In genomic region chr7:129644634-129645230, GRCh38 we compare ENCODE assay signal across 8 cellular contexts. TPM values are rescaled to one million over a fixed set of nuclear protein-coding genes. Genes with fewer than 3 reads are reported as not detected.
DNase-seq lines count a peak whose midpoint lies in the region; ATAC-seq, FAIRE-seq and TF ChIP-seq lines count a peak whose summit lies in the region.

No MANE protein-coding gene starts in this region.

- no peaks in the 10 kb centered on the region for H3K27me3 ChIP-seq in Karpas-422 (ENCODE audit: low read length)
- no peaks in the 10 kb centered on the region for H3K27me3 ChIP-seq in small intestine (ENCODE audit: control insufficient read depth in 2 of 2, insufficient read depth in 2 of 2, low read length in 2 of 2)

- TF ChIP-seq CTCF in RWPE1 (conservative IDR thresholded peaks at IDR 0.05; ENCODE audit: low read depth) = peak; percentile 71
- TF ChIP-seq CTCF in fibroblast of the aortic adventitia (IDR thresholded peaks at IDR 0.05; ENCODE audit: insufficient read depth, low read length) = peak; percentile 49

- POLR2A ChIA-PET in RWPE1 (lab: Yijun Ruan, JAX; ENCODE audit: low non-redundant PET) = no interaction called here

- H3K79me2 ChIP-seq in Karpas-422 (ENCODE audit: low read length) = peaks cover 80% of the 10 kb centered on the region

- ATAC-seq in GM18519 (IDR thresholded peaks at IDR 0.05; ENCODE audit: low FRiP score, unreplicated experiment) (no peak), GM19035 (IDR thresholded peaks at IDR 0.05; ENCODE audit: unreplicated experiment) (no peak)

- H3K9ac ChIP-seq in Karpas-422 (ENCODE audit: low read length) = no peak overlapping the region

- peaks cover 26% of the 10 kb centered on the region for H3K4me1 ChIP-seq in Karpas-422 (ENCODE audit: low read length)
- peaks cover 0 to 4% of the 10 kb centered on the region in 2 donors for H3K4me1 ChIP-seq in small intestine (ENCODE audit: control insufficient read depth in 2 of 2, insufficient read depth in 1 of 2, low read depth in 1 of 2, low read length in 1 of 2)

- H3K36me3 ChIP-seq in Karpas-422 (ENCODE audit: insufficient read depth, low read length) (peaks cover 4% of the 10 kb centered on the region; the same call in 1 of the 2 replicates), small intestine (ENCODE audit: control insufficient read depth in 2 of 2, insufficient read depth in 2 of 2, low read length in 2 of 2) (no peaks in the 10 kb centered on the region)

- H3K27ac ChIP-seq in Karpas-422 (ENCODE audit: low read length) = no peak overlapping the region
- no peak overlapping the region for H3K27ac ChIP-seq in RWPE1
- H3K27ac ChIP-seq in small intestine (ENCODE audit: low read depth in 1 of 2, low read length in 1 of 2) = no peak overlapping the region

- H4K20me1 ChIP-seq in Karpas-422 (ENCODE audit: insufficient read depth, low read depth, low read length) = no peaks in the 10 kb centered on the region

- FAIRE-seq in small intestine (lab: Jason Lieb, UNC) = no peak

- WGBS in small intestine, 3 donors = 34 to 57% (median 39%) methylated on average over 2 of the region's 2 CpGs

- no peak overlapping the region for H3K4me2 ChIP-seq in Karpas-422 (ENCODE audit: low read depth, low read length, poor library complexity, severe bottlenecking)

- CTCF ChIA-PET in RWPE1 (lab: Yijun Ruan, JAX) = interaction anchor here (0.6 to 1.5 kb wide), 3 partner anchors 27 to 181 kb away, joined by 4 to 5 read pairs (median 4); partner anchors contain the start of gene SMKR1

- no peak overlapping the region for H3K4me3 ChIP-seq in Karpas-422 (ENCODE audit: low read length)
- no peak overlapping the region for H3K4me3 ChIP-seq in fibroblast of the aortic adventitia (ENCODE audit: low read depth, low read length)
- no peak overlapping the region for H3K4me3 ChIP-seq in small intestine (ENCODE audit: low read depth in 1 of 2, low read length in 2 of 2)

- H3K9me2 ChIP-seq in Karpas-422 (replicated peaks; ENCODE audit: insufficient read depth, low read length) = no peaks in the 10 kb centered on the region

- H2AFZ ChIP-seq in Karpas-422 (ENCODE audit: low read length) = no peak overlapping the region

- DNase-seq in COLO829 (ENCODE audit: low spot score) (peak; percentile 71), Karpas-422 (peak; percentile 49), RWPE1 (ENCODE audit: low spot score) (peak; percentile 14), fibroblast of the aortic adventitia (ENCODE audit: low read depth) (peak; percentile 84), small intestine (peak; percentile 33)
- DNase-seq in activated CD4-positive, CD25-positive, alpha-beta regulatory T cell (lab: John Stamatoyannopoulos, UW) = no peak

- H3K9me3 ChIP-seq in Karpas-422 (ENCODE audit: low read length) = no peaks in the 10 kb centered on the region
- no peaks in the 10 kb centered on the region for H3K9me3 ChIP-seq in small intestine (ENCODE audit: control insufficient read depth, low read depth)

RNA-seq across cellular contexts. Expression of gene NRF1, which starts 33.2 kb away (rescaled TPM):
- total RNA-seq in Karpas-422 (2014; rRNA removed; shearing (Covaris generic); ENCODE audit: low replicate concordance) = 20.1 and 22.5 TPM in 2 replicates
- total RNA-seq in fibroblast of the aortic adventitia (ENCODE audit: low replicate concordance) = 2.9 and 14.0 TPM in 2 replicates
- polyA plus RNA-seq in small intestine = 1 to 10 TPM; 7.6 to 9.7 (median 8.8) TPM

Comparison
In these comparisons a context has a peak if more than half of its experiments do, and no peak if none do; other contexts are left out.
1. DNase-seq: peak in COLO829 (single experiment), Karpas-422 (single experiment), RWPE1 (single experiment), fibroblast of the aortic adventitia (single experiment) and small intestine (single experiment); none in activated CD4-positive, CD25-positive, alpha-beta regulatory T cell (0 of 4).